Comparison of ENCODE assay signal across 23 cellular contexts in the genomic region with DNA sequence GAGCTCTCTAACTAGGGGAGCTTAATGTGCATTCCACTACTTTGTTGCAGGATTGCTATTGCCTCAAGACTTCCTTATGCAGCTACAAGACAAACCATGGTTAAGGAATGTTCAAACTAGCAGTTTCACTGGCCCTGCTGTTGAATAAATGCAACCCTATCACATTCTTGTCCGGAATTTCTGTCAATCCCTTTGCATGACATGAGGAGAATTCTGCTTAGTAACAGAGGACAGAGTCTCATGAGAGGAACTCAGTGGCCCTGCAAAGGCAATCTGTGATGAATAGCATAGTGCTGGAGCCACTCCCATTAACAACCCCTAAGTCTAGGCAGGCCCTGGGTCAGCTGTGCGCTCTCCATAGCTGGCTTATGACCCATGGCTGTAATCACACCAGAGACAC. TPM values are rescaled to one million over a fixed set of nuclear protein-coding genes. Genes with fewer than 3 reads are reported as not detected.
DNase-seq lines count a peak whose midpoint lies in the region; TF ChIP-seq lines count a peak whose summit lies in the region.
"Had no signal": no experiment of that assay in that cellular context is flagged by ENCODE, and none has a peak within 500 bp of the region (broad histone marks: within the 10 kb centered on the region; RNA-seq: fewer than 3 reads in every experiment).

No MANE protein-coding gene starts in this region.

- no peak overlapping the region for H3K4me3 Mint-ChIP-seq in neural progenitor cell
- no peak overlapping the region for H3K4me3 Mint-ChIP-seq in endodermal cell
- H3K4me3 Mint-ChIP-seq: B cell; CD4-positive, CD25-positive, alpha-beta regulatory T cell; H9 had no signal

- H3K9me3 Mint-ChIP-seq in neural progenitor cell = no peaks in the 10 kb centered on the region
- no peaks in the 10 kb centered on the region for H3K9me3 Mint-ChIP-seq in endodermal cell
- H3K9me3 Mint-ChIP-seq: CD4-positive, CD25-positive, alpha-beta regulatory T cell; H9 had no signal

- POLR2A ChIA-PET in AG04449 (lab: Yijun Ruan, JAX) = no interaction called here

- no peak overlapping the region for H3K27ac Mint-ChIP-seq in neural progenitor cell
- no peak overlapping the region for H3K27ac Mint-ChIP-seq in endodermal cell
- H3K27ac Mint-ChIP-seq: B cell; CD4-positive, CD25-positive, alpha-beta regulatory T cell; H9 had no signal

- H3K4me1 Mint-ChIP-seq in neural progenitor cell (no peaks in the 10 kb centered on the region), endodermal cell (no peaks in the 10 kb centered on the region)
- H3K4me1 Mint-ChIP-seq: B cell; CD4-positive, CD25-positive, alpha-beta regulatory T cell had no signal

- H3K4me3 ChIP-seq in AG04449 (ENCODE audit: low read depth, low read length) (no peak overlapping the region), hepatocyte (no peak overlapping the region), neural progenitor cell (no peak overlapping the region), endodermal cell (ENCODE audit: low read length) (no peak overlapping the region), right atrium auricular region (no peak overlapping the region)
- H3K4me3 ChIP-seq: MG63 had no signal

- H3K36me3 Mint-ChIP-seq in neural progenitor cell (no peaks in the 10 kb centered on the region), endodermal cell (ENCODE audit: low read depth) (no peaks in the 10 kb centered on the region)
- H3K36me3 Mint-ChIP-seq: CD4-positive, CD25-positive, alpha-beta regulatory T cell had no signal

- CTCF ChIA-PET in AG04449 (lab: Yijun Ruan, JAX) = interaction anchor here (0.9 kb wide), 1 partner anchor 119 kb away, joined by 3 read pairs; no protein-coding TSS in a partner anchor

- H3K4me1 ChIP-seq in hepatocyte (ENCODE audit: insufficient read depth) = peaks cover 5% of the 10 kb centered on the region
- peaks cover 14% of the 10 kb centered on the region for H3K4me1 ChIP-seq in neural progenitor cell
- H3K4me1 ChIP-seq in endodermal cell (ENCODE audit: control insufficient read depth, insufficient read depth, low read length) = no peaks in the 10 kb centered on the region
- no peaks in the 10 kb centered on the region for H3K4me1 ChIP-seq in right atrium auricular region

- H3K36me3 ChIP-seq in hepatocyte (replicated peaks; ENCODE audit: insufficient read depth, low read depth) (no peaks in the 10 kb centered on the region), neural progenitor cell (no peaks in the 10 kb centered on the region), endodermal cell (ENCODE audit: control insufficient read depth, insufficient read depth, low read length) (no peaks in the 10 kb centered on the region), right atrium auricular region (no peaks in the 10 kb centered on the region)
- H3K36me3 ChIP-seq: MG63 had no signal

- WGBS in hepatocyte (ENCODE audit: low lambda C conversion rate, missing lambda C conversion rate) = 72% methylated on average over 2 of the region's 2 CpGs
- 86 to 90% methylated on average over 1 to 2 of the region's 2 CpGs for WGBS in endodermal cell (ENCODE audit: insufficient coverage in 1 of 2, insufficient read length in 1 of 2), 2 experiments

- H3K27me3 Mint-ChIP-seq in neural progenitor cell (ENCODE audit: insufficient read depth, low read depth) = no peaks in the 10 kb centered on the region
- H3K27me3 Mint-ChIP-seq in endodermal cell (ENCODE audit: insufficient read depth) = peaks cover 2% of the 10 kb centered on the region

- H3K9ac ChIP-seq in neural progenitor cell (no peak overlapping the region), endodermal cell (ENCODE audit: extremely low read depth, low read length, poor library complexity, severe bottlenecking) (no peak overlapping the region)

- H4K20me1 ChIP-seq in hepatocyte (ENCODE audit: insufficient read depth, poor library complexity, severe bottlenecking) (no peaks in the 10 kb centered on the region), neural progenitor cell (ENCODE audit: low read depth) (no peaks in the 10 kb centered on the region)

- no peaks in the 10 kb centered on the region for H3F3A ChIP-seq in neural progenitor cell (ENCODE audit: low read depth)

- peak; percentile 9 for DNase-seq in AG04449 (ENCODE audit: low read depth, low spot score)
- peak; percentile 4 for DNase-seq in amniotic stem cell (lab: John Stamatoyannopoulos, UW)
- DNase-seq in hepatocyte (ENCODE audit: low spot score) = peak; percentile 60
- DNase-seq in neural progenitor cell (ENCODE audit: low spot score) = peak; percentile 9
- DNase-seq in NCI-H2227 (lab: John Stamatoyannopoulos, UW; ENCODE audit: unreplicated experiment) = no peak
- no peak for DNase-seq in endodermal cell
- DNase-seq in right atrium auricular region (ENCODE audit: low spot score) = no peak
- DNase-seq in activated CD4-positive, alpha-beta T cell treated with anti-CD3 and anti-CD28 coated beads, Interleukin-2, amount 50 U/mL, for 4 hours = no peak
- DNase-seq: CD4-positive, CD25-positive, alpha-beta regulatory T cell; COR-L47; GDM1; H9; Kasumi-1; MG63; NCI-H1048; NCI-H1436 treated with DMSO at 0.1 percent for 48 hours; NCI-H2029 treated with DMSO at 0.1 percent for 48 hours; NCI-H510A; NCI-H82; RPMI8226; SHP77 treated with DMSO at 0.1 percent for 48 hours had no signal

- TF ChIP-seq CTCF in AG04449 (IDR thresholded peaks at IDR 0.05; ENCODE audit: insufficient read depth, low read length, missing control alignments) (no peak), hepatocyte (IDR thresholded peaks at IDR 0.05; ENCODE audit: poor library complexity) (no peak), neural progenitor cell (IDR thresholded peaks at IDR 0.05) (no peak), endodermal cell (conservative IDR thresholded peaks at IDR 0.05) (no peak), right atrium auricular region (IDR thresholded peaks at IDR 0.05) (no peak)

- H3K4me2 ChIP-seq in hepatocyte (no peak overlapping the region), neural progenitor cell (no peak overlapping the region)

- H3K79me2 ChIP-seq in hepatocyte = no peaks in the 10 kb centered on the region
- H3K79me2 ChIP-seq in neural progenitor cell (ENCODE audit: low read depth) = no peaks in the 10 kb centered on the region

- H3K9me2 ChIP-seq in hepatocyte (replicated peaks; ENCODE audit: insufficient read depth) = no peaks in the 10 kb centered on the region

- H3K9me3 ChIP-seq in hepatocyte (ENCODE audit: low read depth) = no peaks in the 10 kb centered on the region
- H3K9me3 ChIP-seq in neural progenitor cell (ENCODE audit: low read depth) = no peaks in the 10 kb centered on the region
- no peaks in the 10 kb centered on the region for H3K9me3 ChIP-seq in endodermal cell (ENCODE audit: control insufficient read depth, low read length)
- no peaks in the 10 kb centered on the region for H3K9me3 ChIP-seq in right atrium auricular region
- H3K9me3 ChIP-seq: MG63 had no signal

- no peak overlapping the region for H2AFZ ChIP-seq in hepatocyte
- H2AFZ ChIP-seq in neural progenitor cell (replicated peaks) = peak overlapping the region; percentile 37

- H3K27me3 ChIP-seq in hepatocyte (no peaks in the 10 kb centered on the region), neural progenitor cell (no peaks in the 10 kb centered on the region), endodermal cell (ENCODE audit: control insufficient read depth, insufficient read depth, low read length, poor library complexity, severe bottlenecking) (no peaks in the 10 kb centered on the region), right atrium auricular region (no peaks in the 10 kb centered on the region)
- H3K27me3 ChIP-seq: MG63 had no signal

- H3K27ac ChIP-seq in hepatocyte (peak overlapping the region; percentile 69), neural progenitor cell (no peak overlapping the region), endodermal cell (ENCODE audit: low read depth, low read length) (no peak overlapping the region), right atrium auricular region (no peak overlapping the region)
- H3K27ac ChIP-seq: 22Rv1 had no signal

RNA-seq across cellular contexts. Expression of a gene that starts 30.7 kb away (rescaled TPM):
- 68.9 and 75.7 TPM in 2 replicates for total RNA-seq in hepatocyte
- 28.7 and 33.1 TPM in 2 replicates for polyA plus RNA-seq in hepatocyte
- 0.87 and 1.1 TPM in 2 replicates for total RNA-seq in neural progenitor cell (ENCODE audit: low replicate concordance)
- under 1 TPM; 0.11 to 0.62 TPM for total RNA-seq in endodermal cell
- polyA plus RNA-seq in endodermal cell (2013, experiment 1 of 2) = 1.2 TPM
- 1.0 TPM for polyA plus RNA-seq in endodermal cell (2013, experiment 2 of 2)
- total RNA-seq in right atrium auricular region = 10 to 100 TPM; 53.6 to 73.6 TPM
- total RNA-seq: B cell; CD4-positive, CD25-positive, alpha-beta regulatory T cell had no signal
- polyA plus RNA-seq: CD4-positive, CD25-positive, alpha-beta regulatory T cell had no signal

Comparison
In these comparisons a context has a peak if more than half of its experiments do, and no peak if none do; other contexts are left out.
1. DNase-seq: peak in AG04449 (single experiment), amniotic stem cell (single experiment), hepatocyte (single experiment) and neural progenitor cell (single experiment); none in NCI-H2227 (single experiment), endodermal cell (single experiment), right atrium auricular region (single experiment) and activated CD4-positive, alpha-beta T cell treated with anti-CD3 and anti-CD28 coated beads, Interleukin-2, amount 50 U/mL, for 4 hours (0 of 2).
2. RNA of a gene that starts 30.7 kb away (total RNA-seq): 68.9 to 75.7 TPM in hepatocyte and 53.6 to 73.6 TPM in right atrium auricular region; 0.87 to 1.1 TPM in neural progenitor cell and 0.11 to 0.62 TPM in endodermal cell; every median in the first group is over 10 times any median in the second.